ENCODE assay signal across 36 cellular contexts in genomic region chr1:234484218-234484617, GRCh38.
"Had no signal": no experiment of that assay in that cellular context is flagged by ENCODE, and none has a peak within 500 bp of the region (broad histone marks: within the 10 kb centered on the region; RNA-seq: fewer than 3 reads in every experiment).

No MANE protein-coding gene starts in this region.

- H3K4me3 ChIP-seq: Peyer's patch, SJSA1 had no signal

- H3K27ac Mint-ChIP-seq: activated CD4-positive, alpha-beta T cell treated with anti-CD3 and anti-CD28 coated beads, Interleukin-2, amount 10 ng/mL, durations not matched to agents 24 days and 14 days; activated CD8-positive, alpha-beta T cell treated with anti-CD3 and anti-CD28 coated beads for 36 hours; activated naive CD8-positive, alpha-beta T cell treated with anti-CD3 and anti-CD28 coated beads for 36 hours; activated T-cell treated with anti-CD3 and anti-CD28 coated beads, Interleukin-2, amount 50 U/mL, for 72 hours; activated T-helper 17 cell treated with anti-CD3 and anti-CD28 coated beads, Interleukin-2, amount 50 U/mL, for 72 hours; T-helper 1 cell treated with Interleukin-12 subunit alpha and Interleukin-12 subunit beta and Interleukin-4 antibody, amounts not matched to agents 30 μg/mL and 1 μg/mL, for 36 hours had no signal

- FAIRE-seq: bronchial epithelial cell had no signal

- DNase-seq: activated CD4-positive, alpha-beta T cell treated with anti-CD3 and anti-CD28 coated beads for 1 hour; activated CD4-positive, alpha-beta T cell treated with anti-CD3 and anti-CD28 coated beads, Interleukin-2, amount 10 ng/mL, durations not matched to agents 24 days and 14 days; activated CD4-positive, alpha-beta T cell treated with anti-CD3 and anti-CD28 coated beads, Interleukin-2, amount 50 U/mL, for 4 hours; activated CD4-positive, CD25-positive, alpha-beta regulatory T cell; activated CD8-positive, alpha-beta T cell treated with anti-CD3 and anti-CD28 coated beads for 36 hours; activated effector memory CD4-positive, alpha-beta T cell treated with anti-CD3 and anti-CD28 coated beads, Interleukin-2, amount 50 U/mL, for 16 hours; activated naive CD4-positive, alpha-beta T cell; activated naive CD4-positive, alpha-beta T cell treated with anti-CD3 and anti-CD28 coated beads, Interleukin-2, amount 50 U/mL, for 16 hours; activated naive CD8-positive, alpha-beta T cell treated with anti-CD3 and anti-CD28 coated beads for 36 hours; activated T-cell treated with anti-CD3 and anti-CD28 coated beads, Interleukin-2, amount 50 U/mL, for 1 hour; activated T-cell treated with anti-CD3 and anti-CD28 coated beads, Interleukin-2, amount 50 U/mL, for 72 hours; anterior cingulate cortex; caudate nucleus; cerebellar nuclear complex; Karpas-422; NCI-H1105; NCI-H1417 treated with DMSO at 0.1 percent for 48 hours; NCI-H1694; NCI-H1930; NCI-H2081 treated with DMSO at 0.1 percent for 48 hours; NCI-H226; NCI-H524 treated with DMSO at 0.1 percent for 48 hours; NCI-H748 treated with DMSO at 0.1 percent for 48 hours; NK-92 treated with Interleukin-12 subunit alpha and Interleukin-12 subunit beta, amount 100 ng/mL, for 24 hours; PC-3; Peyer's patch; RPMI8226; SHP77 treated with DMSO at 0.1 percent for 48 hours; SK-N-SH; T-helper 9 cell; WERI-Rb-1 had no signal

- H3K36me3 Mint-ChIP-seq: activated naive CD8-positive, alpha-beta T cell treated with anti-CD3 and anti-CD28 coated beads for 36 hours; brain had no signal

- H3K27ac ChIP-seq: Peyer's patch, SJSA1, WERI-Rb-1 had no signal

- H3K4me2 ChIP-seq: SK-N-SH had no signal

- H3K9ac ChIP-seq: SK-N-SH had no signal

- H3K4me3 Mint-ChIP-seq: activated CD4-positive, alpha-beta T cell treated with anti-CD3 and anti-CD28 coated beads, Interleukin-2, amount 10 ng/mL, durations not matched to agents 24 days and 14 days; activated CD8-positive, alpha-beta T cell treated with anti-CD3 and anti-CD28 coated beads for 36 hours; activated naive CD8-positive, alpha-beta T cell treated with anti-CD3 and anti-CD28 coated beads for 36 hours; activated T-cell treated with anti-CD3 and anti-CD28 coated beads, Interleukin-2, amount 50 U/mL, for 72 hours; activated T-helper 17 cell treated with anti-CD3 and anti-CD28 coated beads, Interleukin-2, amount 50 U/mL, for 72 hours; brain; T-helper 1 cell treated with Interleukin-12 subunit alpha and Interleukin-12 subunit beta and Interleukin-4 antibody, amounts not matched to agents 30 μg/mL and 1 μg/mL, for 36 hours had no signal

- ATAC-seq: activated CD8-positive, alpha-beta T cell treated with anti-CD3 and anti-CD28 coated beads for 36 hours; activated T-cell treated with anti-CD3 and anti-CD28 coated beads, Interleukin-2, amount 50 U/mL, for 72 hours; activated T-helper 17 cell treated with anti-CD3 and anti-CD28 coated beads, Interleukin-2, amount 50 U/mL, for 72 hours; PC-3 had no signal

- H3K27me3 ChIP-seq: Peyer's patch, SJSA1 had no signal

- H3K9me3 ChIP-seq: Peyer's patch, SJSA1, SK-N-SH had no signal

- H3K36me3 ChIP-seq: Peyer's patch, SJSA1, WERI-Rb-1 had no signal
